Comparison of ENCODE assay signal across 13 cellular contexts in the genomic region with DNA sequence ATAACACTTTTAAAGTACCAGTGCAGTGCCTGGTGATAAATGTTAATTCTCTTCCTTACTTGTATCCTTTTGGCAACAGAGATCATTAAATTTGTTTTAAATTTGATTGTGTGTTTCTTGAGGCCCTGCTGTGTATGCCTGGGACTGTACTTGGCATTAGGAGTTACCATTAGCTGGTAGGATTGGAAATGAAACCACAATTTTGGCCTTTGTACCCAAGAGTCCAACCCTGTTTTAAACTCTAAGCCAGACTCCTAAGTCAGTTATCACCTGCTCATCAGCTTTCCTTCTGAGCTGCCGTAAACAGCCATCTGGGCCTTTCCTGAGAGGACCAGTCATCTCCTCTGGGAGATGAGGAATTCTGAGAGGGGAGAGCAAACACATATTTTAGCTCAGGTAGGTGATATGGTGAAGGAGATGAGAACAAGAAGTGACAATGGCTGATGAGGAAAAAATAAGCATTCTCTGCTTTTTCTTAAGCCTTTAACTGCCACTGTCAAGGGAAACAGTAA.
DNase-seq lines count a peak whose midpoint lies in the region; ATAC-seq and TF ChIP-seq lines count a peak whose summit lies in the region.
"Had no signal": no experiment of that assay in that cellular context is flagged by ENCODE, and none has a peak within 500 bp of the region (broad histone marks: within the 10 kb centered on the region; RNA-seq: fewer than 3 reads in every experiment).

No MANE protein-coding gene starts in this region.

- no peaks in the 10 kb centered on the region for H3K27me3 ChIP-seq in right atrium auricular region
- H3K27me3 ChIP-seq in body of pancreas, result no peaks in the 10 kb centered on the region
- H3K27me3 ChIP-seq in mucosa of rectum (ENCODE audit: control insufficient read depth in 2 of 2, insufficient read depth in 2 of 2, low read length in 2 of 2), result no peaks in the 10 kb centered on the region
- H3K27me3 ChIP-seq in mesendoderm (ENCODE audit: insufficient read depth, low read length, poor library complexity), result no peaks in the 10 kb centered on the region

- DNase-seq in right atrium auricular region (ENCODE audit: low spot score) (no peak), Right ventricle myocardium inferior (ENCODE audit: missing footprints) (no peak), body of pancreas (no peak), NCI-H2227 (lab: John Stamatoyannopoulos, UW; ENCODE audit: unreplicated experiment) (no peak), NOMO-1 (lab: John Stamatoyannopoulos, UW; ENCODE audit: unreplicated experiment in 2 of 2) (no peak), mesendoderm (no peak)
- DNase-seq: activated effector memory CD4-positive, alpha-beta T cell treated with Interleukin-2 at 50 U/mL for 16 hours; effector CD8-positive, alpha-beta T cell; NCI-H774 had no signal

- H3K9me3 ChIP-seq in right atrium auricular region (no peaks in the 10 kb centered on the region), body of pancreas (no peaks in the 10 kb centered on the region), mucosa of rectum (ENCODE audit: control insufficient read depth in 2 of 2, low read length in 2 of 2) (no peaks in the 10 kb centered on the region)
- H3K9me3 ChIP-seq: prostate gland had no signal

- no peak for TF ChIP-seq CTCF in right atrium auricular region (IDR thresholded peaks at IDR 0.05)
- TF ChIP-seq CTCF in body of pancreas (IDR thresholded peaks at IDR 0.05), result no peak

- H2BK15ac ChIP-seq in mesendoderm (replicated peaks; ENCODE audit: low read depth), result no peak overlapping the region

- H3K79me2 ChIP-seq in mesendoderm (ENCODE audit: control insufficient read depth, insufficient read depth, low read length), result no peaks in the 10 kb centered on the region

- no peak overlapping the region for H3K23ac ChIP-seq in mesendoderm (ENCODE audit: low read length)

- intact Hi-C loops in Right ventricle myocardium inferior (cut with DNase I), result no loop called here
- intact Hi-C loops in body of pancreas (cut with DNase I), result no loop called here

- no peak for TF ChIP-seq POLR2A in body of pancreas (IDR thresholded peaks at IDR 0.05)

- H2BK5ac ChIP-seq in mesendoderm (ENCODE audit: low read length), result no peak overlapping the region

- H4K8ac ChIP-seq in mesendoderm (ENCODE audit: low read depth, low read length), result no peak overlapping the region

- H3K4me1 ChIP-seq in right atrium auricular region (peaks cover 0 to 84% of the 10 kb centered on the region in 2 donors), body of pancreas (peaks cover 52% of the 10 kb centered on the region), mucosa of rectum (ENCODE audit: control insufficient read depth in 2 of 2, insufficient read depth in 2 of 2, low read length in 2 of 2) (peaks cover 50 to 56% of the 10 kb centered on the region in 2 donors), mesendoderm (ENCODE audit: control insufficient read depth, low read depth, low read length) (peaks cover 14% of the 10 kb centered on the region)

- no peak overlapping the region for H4K5ac ChIP-seq in mesendoderm (ENCODE audit: low read length)

- WGBS in body of pancreas, 2 donors, result 38 to 44% methylated on average over 1 of the region's 1 CpG
- WGBS in mesendoderm (ENCODE audit: extremely low coverage, insufficient coverage, low lambda C conversion rate), result no CpG with 5 or more reads among the region's 1 CpG

- no peak overlapping the region for H3K56ac ChIP-seq in mesendoderm (ENCODE audit: low read length)

- H3K27ac ChIP-seq in right atrium auricular region (peak overlapping the region; percentile 63 to 72), body of pancreas (peak overlapping the region; percentile 53 to 91 (median 85)), mucosa of rectum (ENCODE audit: low read depth in 2 of 2, low read length in 2 of 2) (peak overlapping the region; percentile 87 to 98), mesendoderm (ENCODE audit: low read depth, low read length) (no peak overlapping the region)
- H3K27ac ChIP-seq: KMS-11, prostate gland had no signal

- H3K4me2 ChIP-seq in mesendoderm (ENCODE audit: low read length), result no peak overlapping the region
- H3K4me2 ChIP-seq: KMS-11 had no signal

- no peaks in the 10 kb centered on the region for H3K36me3 ChIP-seq in right atrium auricular region
- H3K36me3 ChIP-seq in body of pancreas (replicated peaks in 1 of 2; ENCODE audit: insufficient read depth in 1 of 2, low read depth in 2 of 2), result no peaks in the 10 kb centered on the region
- peaks cover 3% of the 10 kb centered on the region in 2 donors for H3K36me3 ChIP-seq in mucosa of rectum (ENCODE audit: control insufficient read depth in 2 of 2, insufficient read depth in 2 of 2, low read length in 2 of 2)
- H3K36me3 ChIP-seq in mesendoderm (ENCODE audit: control insufficient read depth, insufficient read depth, low read length), result no peaks in the 10 kb centered on the region
- H3K36me3 ChIP-seq: prostate gland had no signal

- no peak overlapping the region for H3K18ac ChIP-seq in mesendoderm (ENCODE audit: low read length)

- H2BK120ac ChIP-seq in mesendoderm (ENCODE audit: low read depth, low read length), result no peak overlapping the region

- H3K4me3 ChIP-seq in right atrium auricular region (no peak overlapping the region), body of pancreas (no peak overlapping the region), mucosa of rectum (ENCODE audit: low read length in 2 of 2) (peak overlapping the region in 1 of 2 donors; percentile 26), mesendoderm (ENCODE audit: low read length) (no peak overlapping the region)
- H3K4me3 ChIP-seq: prostate gland had no signal

- ATAC-seq in Right ventricle myocardium inferior (no peak), body of pancreas (no peak), GM18517 (IDR thresholded peaks at IDR 0.05; ENCODE audit: unreplicated experiment) (no peak)

- no peak overlapping the region for H3K4ac ChIP-seq in mesendoderm (ENCODE audit: low read depth, low read length)

- H3K9ac ChIP-seq in mucosa of rectum (ENCODE audit: low read depth in 1 of 2, low read length in 2 of 2), result no peak overlapping the region
- H3K9ac ChIP-seq in mesendoderm (ENCODE audit: low read length), result no peak overlapping the region
- H3K9ac ChIP-seq: KMS-11 had no signal

- H2AK5ac ChIP-seq in mesendoderm (ENCODE audit: low read length), result no peak overlapping the region

- H3K79me1 ChIP-seq in mesendoderm (ENCODE audit: low read length), result no peaks in the 10 kb centered on the region
